In the genomic region with DNA sequence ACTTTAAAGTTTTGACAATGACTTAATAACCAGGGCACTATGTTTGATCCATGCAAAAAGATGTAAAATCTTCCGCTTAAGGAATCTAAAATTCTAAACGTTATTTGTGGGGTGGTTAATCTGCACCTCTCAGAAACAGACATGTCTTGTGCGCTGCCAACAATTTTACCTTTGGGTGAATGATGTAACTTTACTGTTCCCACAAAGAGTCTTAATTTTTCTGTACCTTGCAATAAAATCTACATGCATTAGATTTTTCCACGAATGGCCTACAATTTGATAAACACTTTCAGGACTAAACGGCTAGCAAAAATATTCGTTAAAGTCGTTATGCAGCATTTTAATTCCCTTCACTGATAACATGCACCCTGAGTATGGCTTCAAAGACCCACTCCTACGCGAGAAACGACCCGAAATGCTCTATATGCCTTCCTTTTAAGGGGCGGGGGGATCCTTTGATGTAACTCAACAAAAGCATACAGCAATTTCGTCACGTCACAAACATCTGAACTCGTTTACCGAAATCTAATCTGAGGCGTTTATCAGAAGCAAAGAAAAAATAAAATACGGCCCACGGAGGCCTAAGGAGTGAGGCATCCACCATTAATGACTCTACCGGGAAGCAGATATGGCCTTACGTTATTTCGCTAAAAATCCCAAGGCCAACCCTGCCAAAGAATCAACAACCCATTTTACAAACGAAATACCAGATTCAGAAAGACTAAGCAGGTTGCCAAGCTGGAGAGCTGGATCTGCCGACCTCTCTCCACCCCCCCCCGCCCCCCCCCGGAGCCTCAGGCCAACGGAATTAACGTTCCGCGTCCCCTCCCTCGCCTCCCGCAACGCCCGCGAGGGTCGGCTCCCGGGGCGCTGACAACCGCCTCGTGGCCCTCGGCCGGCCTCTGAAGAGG, we compare ENCODE assay signal across 8 cellular contexts. TPM values are rescaled to one million over a fixed set of nuclear protein-coding genes. Genes with fewer than 3 reads are reported as not detected.
A peak's percentile ranks its signal among the peaks of the same experiment; 100 is the strongest.
DNase-seq lines count a peak whose midpoint lies in the region; ATAC-seq, FAIRE-seq and TF ChIP-seq lines count a peak whose summit lies in the region.

No MANE protein-coding gene starts in this region.

- TF ChIP-seq POLR2A in GM12891 (IDR thresholded peaks at IDR 0.05; ENCODE audit: low read depth, low read length) (peak; percentile 20; the same call in 1 of the 2 replicates), lower leg skin (IDR thresholded peaks at IDR 0.05) (no peak)

- TF ChIP-seq CTCF in SK-N-SH (IDR thresholded peaks at IDR 0.05) (no peak), lower leg skin (IDR thresholded peaks at IDR 0.05) (no peak)

- POLR2A ChIA-PET in SK-N-SH (lab: Yijun Ruan, JAX), result no interaction called here

- H4K20me1 ChIP-seq in SK-N-SH (ENCODE audit: insufficient read depth), result peaks cover 15% of the 10 kb centered on the region; the same call in 1 of the 2 replicates

- peaks cover 92% of the 10 kb centered on the region for H3K79me2 ChIP-seq in SK-N-SH (ENCODE audit: insufficient read depth)

- H3K36me3 ChIP-seq in SK-N-SH (replicated peaks in 1 of 2; ENCODE audit: control insufficient read depth in 1 of 2, insufficient read depth in 2 of 2, low read length in 1 of 2), result peaks cover 26 to 37% of the 10 kb centered on the region in 2 experiments

- H3K9me3 ChIP-seq in SK-N-SH, result no peaks in the 10 kb centered on the region

- ATAC-seq in HG02981 (IDR thresholded peaks at IDR 0.05; ENCODE audit: unreplicated experiment), result peak; percentile 0

- peak overlapping the region; percentile 84 for H3K4me2 ChIP-seq in SK-N-SH

- WGBS in SK-N-SH (ENCODE audit: low lambda C conversion rate), result 1% methylated on average over 27 of the region's 42 CpGs
- WGBS in lower leg skin, 2 donors, result 2% methylated on average over 23 to 38 of the region's 42 CpGs

- H3F3A ChIP-seq in SK-N-SH (replicated peaks; ENCODE audit: insufficient read depth), result peaks cover 9% of the 10 kb centered on the region

- DNase-seq in GM12891 (ENCODE audit: insufficient read length, low spot score) (no peak), SK-N-SH (peak; percentile 46), lower leg skin (ENCODE audit: low spot score in 2 of 2) (no peak), substantia nigra (lab: John Stamatoyannopoulos, UW) (peak in 1 of 49 donors; percentile 80), germinal center (ENCODE audit: low spot score) (no peak), NCI-H345 (lab: John Stamatoyannopoulos, UW) (no peak)

- H3K9me2 ChIP-seq in SK-N-SH, result no peaks in the 10 kb centered on the region

- peak; percentile 20 for FAIRE-seq in GM12891 (lab: Jason Lieb, UNC)

- CTCF ChIA-PET in SK-N-SH (lab: Yijun Ruan, JAX), result no interaction called here

- peaks cover 7 to 13% of the 10 kb centered on the region in 2 experiments; a peak in 3 of 4 replicates for H3K4me1 ChIP-seq in SK-N-SH (ENCODE audit: control insufficient read depth in 1 of 2, insufficient read depth in 2 of 2, low read depth in 1 of 2, low read length in 1 of 2)

- no peak for TF ChIP-seq EP300 in SK-N-SH (IDR thresholded peaks at IDR 0.05; ENCODE audit: borderline replicate concordance in 1 of 2, low read depth in 1 of 2, low read length in 1 of 2)

- intact Hi-C loops in lower leg skin (cut with DNase I; ENCODE audit: low total_unique reads), result no loop called here

- peak overlapping the region; percentile 96 to 97 for H3K27ac ChIP-seq in SK-N-SH (ENCODE audit: low read depth in 2 of 2, low read length in 1 of 2)
- H3K27ac ChIP-seq in cingulate gyrus (ENCODE audit: low read depth, low read length), result peak overlapping the region; percentile 96
- peak overlapping the region; percentile 95 for H3K27ac ChIP-seq in substantia nigra (ENCODE audit: low read depth, low read length, poor library complexity, severe bottlenecking)

- peak overlapping the region; percentile 85 for H2AFZ ChIP-seq in SK-N-SH (ENCODE audit: low read depth)

- no peak for TF ChIP-seq RAD21 in SK-N-SH (IDR thresholded peaks at IDR 0.05; ENCODE audit: low read length)

- H3K4me3 ChIP-seq in SK-N-SH (ENCODE audit: low read depth in 2 of 2, low read length in 1 of 2) (peak overlapping the region; percentile 88 to 90), lower leg skin (ENCODE audit: low read depth, poor library complexity, severe bottlenecking) (peak overlapping the region; percentile 61)

- H3K27me3 ChIP-seq in SK-N-SH (ENCODE audit: insufficient read depth), result no peaks in the 10 kb centered on the region

- peak overlapping the region; percentile 99 for H3K9ac ChIP-seq in SK-N-SH

TF ChIP-seq in GM12891, 5 proteins besides CTCF, POLR2A, EP300 and RAD21:
- no peak for TF ChIP-seq TAF1 (IDR thresholded peaks at IDR 0.05; ENCODE audit: low read depth, low read length)
- no peak for TF ChIP-seq PAX5 (IDR thresholded peaks at IDR 0.05; ENCODE audit: insufficient read depth, low read length, severe bottlenecking)
- TF ChIP-seq POU2F2 (IDR thresholded peaks at IDR 0.05; ENCODE audit: low read depth, low read length), result no peak
- no peak for TF ChIP-seq SPI1 (IDR thresholded peaks at IDR 0.05; ENCODE audit: low read depth, low read length)
- TF ChIP-seq POLR2AphosphoS5 (IDR thresholded peaks at IDR 0.05; ENCODE audit: low read depth, low read length), result no peak

TF ChIP-seq in SK-N-SH, 30 proteins besides CTCF, POLR2A, EP300 and RAD21:
- TF ChIP-seq, protein P1, sequence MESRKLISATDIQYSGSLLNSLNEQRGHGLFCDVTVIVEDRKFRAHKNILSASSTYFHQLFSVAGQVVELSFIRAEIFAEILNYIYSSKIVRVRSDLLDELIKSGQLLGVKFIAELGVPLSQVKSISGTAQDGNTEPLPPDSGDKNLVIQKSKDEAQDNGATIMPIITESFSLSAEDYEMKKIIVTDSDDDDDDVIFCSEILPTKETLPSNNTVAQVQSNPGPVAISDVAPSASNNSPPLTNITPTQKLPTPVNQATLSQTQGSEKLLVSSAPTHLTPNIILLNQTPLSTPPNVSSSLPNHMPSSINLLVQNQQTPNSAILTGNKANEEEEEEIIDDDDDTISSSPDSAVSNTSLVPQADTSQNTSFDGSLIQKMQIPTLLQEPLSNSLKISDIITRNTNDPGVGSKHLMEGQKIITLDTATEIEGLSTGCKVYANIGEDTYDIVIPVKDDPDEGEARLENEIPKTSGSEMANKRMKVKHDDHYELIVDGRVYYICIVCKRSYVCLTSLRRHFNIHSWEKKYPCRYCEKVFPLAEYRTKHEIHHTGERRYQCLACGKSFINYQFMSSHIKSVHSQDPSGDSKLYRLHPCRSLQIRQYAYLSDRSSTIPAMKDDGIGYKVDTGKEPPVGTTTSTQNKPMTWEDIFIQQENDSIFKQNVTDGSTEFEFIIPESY (IDR thresholded peaks at IDR 0.05; ENCODE audit: borderline replicate concordance, low read depth), result no peak
- TF ChIP-seq FOSL2 (IDR thresholded peaks at IDR 0.05; ENCODE audit: borderline replicate concordance, low read depth) (no peak), RCOR1 (IDR thresholded peaks at IDR 0.05; ENCODE audit: low read length) (no peak), TAF1 (IDR thresholded peaks at IDR 0.05; ENCODE audit: borderline replicate concordance, low read depth, low read length) (no peak), JUND (IDR thresholded peaks at IDR 0.05) (no peak)

RNA-seq across cellular contexts. Expression of a gene that starts 0.6 kb away (rescaled TPM):
- 76.7 TPM for polyA plus RNA-seq in GM12891 (2012; ENCODE audit: low read depth, missing spikeins)
- polyA plus RNA-seq in SK-N-SH (2012; rRNA removed), result 12.9 and 15.1 TPM in 2 replicates
- 23.4 and 43.1 TPM in 2 replicates for polyA plus RNA-seq in SK-N-SH (2012; cell fraction: cytosol; rRNA removed)
- 4.9 and 9.5 TPM in 2 replicates for polyA plus RNA-seq in SK-N-SH (2012; cell fraction: nucleus; rRNA removed)
- 10 to 100 TPM; 10.5 to 19.1 (median 15.0) TPM for total RNA-seq in lower leg skin

RNA-seq across cellular contexts. Expression of a gene that starts 0.6 kb away (rescaled TPM):
- polyA plus RNA-seq in GM12891 (2012; ENCODE audit: low read depth, missing spikeins), result 89.0 TPM
- 106 and 138 TPM in 2 replicates for polyA plus RNA-seq in SK-N-SH (2012; rRNA removed)
- polyA plus RNA-seq in SK-N-SH (2012; cell fraction: cytosol; rRNA removed), result 140 and 172 TPM in 2 replicates
- 65.0 and 98.1 TPM in 2 replicates for polyA plus RNA-seq in SK-N-SH (2012; cell fraction: nucleus; rRNA removed)
- 10 to 100 TPM; 26.8 to 48.1 (median 31.2) TPM for total RNA-seq in lower leg skin

RNA-seq across cellular contexts. Expression of a gene that starts 0.9 kb away (rescaled TPM):
- polyA plus RNA-seq in GM12891 (2012; ENCODE audit: low read depth, missing spikeins), result 21.4 TPM
- polyA plus RNA-seq in SK-N-SH (2012; rRNA removed), result 15.4 and 16.9 TPM in 2 replicates
- 15.0 and 16.9 TPM in 2 replicates for polyA plus RNA-seq in SK-N-SH (2012; cell fraction: cytosol; rRNA removed)
- 34.8 and 41.9 TPM in 2 replicates for polyA plus RNA-seq in SK-N-SH (2012; cell fraction: nucleus; rRNA removed)
- 10 to 100 TPM in 3 of 4 donors, 1 to 10 TPM in 1; 9.0 to 21.2 (median 12.9) TPM for total RNA-seq in lower leg skin

RNA-seq across cellular contexts. Expression of a gene that starts 36.1 kb away (rescaled TPM):
- 6.6 TPM for polyA plus RNA-seq in GM12891 (2012; ENCODE audit: low read depth, missing spikeins)
- 1.7 and 2.3 TPM in 2 replicates for polyA plus RNA-seq in SK-N-SH (2012; rRNA removed)
- 1.9 and 2.4 TPM in 2 replicates for polyA plus RNA-seq in SK-N-SH (2012; cell fraction: cytosol; rRNA removed)
- 4.8 and 6.7 TPM in 2 replicates for polyA plus RNA-seq in SK-N-SH (2012; cell fraction: nucleus; rRNA removed)
- 1 to 10 TPM; 4.1 to 6.0 (median 5.5) TPM for total RNA-seq in lower leg skin

RNA-seq across cellular contexts. Expression of a gene that starts 46.2 kb away (rescaled TPM):
- polyA plus RNA-seq in GM12891 (2012; ENCODE audit: low read depth, missing spikeins), result 1.4 TPM
- 0.07 TPM in 1 of 2 replicates, not detected in the other for polyA plus RNA-seq in SK-N-SH (2012; rRNA removed)
- polyA plus RNA-seq in SK-N-SH (2012; cell fraction: cytosol; rRNA removed), result 0.01 and 0.03 TPM in 2 replicates
- 0.06 and 0.14 TPM in 2 replicates for polyA plus RNA-seq in SK-N-SH (2012; cell fraction: nucleus; rRNA removed)
- total RNA-seq in lower leg skin, result 10 to 100 TPM; 16.7 to 24.4 (median 18.8) TPM
